ENCODE assay signal across 23 cellular contexts in genomic region chr6:37617073-37617472, GRCh38.
"Had no signal": no experiment of that assay in that cellular context is flagged by ENCODE, and none has a peak within 500 bp of the region (broad histone marks: within the 10 kb centered on the region; RNA-seq: fewer than 3 reads in every experiment).

No MANE protein-coding gene starts in this region.

- H3K9me3 Mint-ChIP-seq: activated naive CD4-positive, alpha-beta T cell treated with anti-CD3 and anti-CD28 coated beads, Interleukin-2, amount 50 U/mL, for 24 hours; activated T-helper 17 cell treated with anti-CD3 and anti-CD28 coated beads, Interleukin-2, amount 50 U/mL, for 72 hours; nephron; T-helper 1 cell treated with Interleukin-12 subunit alpha and Interleukin-12 subunit beta and Interleukin-4 antibody, amounts not matched to agents 30 μg/mL and 1 μg/mL, for 36 hours had no signal

- H3K27me3 ChIP-seq: dorsolateral prefrontal cortex, pancreas, testis had no signal

- ATAC-seq: activated T-helper 17 cell treated with anti-CD3 and anti-CD28 coated beads, Interleukin-2, amount 50 U/mL, for 72 hours; pancreas; stimulated activated naive CD8-positive, alpha-beta T cell treated with anti-CD3 and anti-CD28 coated beads, Interleukin-15, Interleukin-2, amounts not matched to agents 100 U/mL and 50 U/mL, for 24 hours had no signal

- H3K36me3 Mint-ChIP-seq: activated naive CD4-positive, alpha-beta T cell treated with anti-CD3 and anti-CD28 coated beads, Interleukin-2, amount 50 U/mL, for 24 hours had no signal

- H3K9me3 ChIP-seq: pancreas, spleen, testis, transverse colon had no signal

- H3K4me1 ChIP-seq: pancreas, testis, transverse colon had no signal

- H3K27ac ChIP-seq: coronary artery, dorsolateral prefrontal cortex, pancreas, spleen, testis, transverse colon, VCaP had no signal

- H3K4me3 Mint-ChIP-seq: activated naive CD4-positive, alpha-beta T cell treated with anti-CD3 and anti-CD28 coated beads, Interleukin-2, amount 50 U/mL, for 24 hours; activated T-helper 17 cell treated with anti-CD3 and anti-CD28 coated beads, Interleukin-2, amount 50 U/mL, for 72 hours; nephron; T-helper 1 cell treated with Interleukin-12 subunit alpha and Interleukin-12 subunit beta and Interleukin-4 antibody, amounts not matched to agents 30 μg/mL and 1 μg/mL, for 36 hours had no signal

- H3K27me3 Mint-ChIP-seq: activated naive CD4-positive, alpha-beta T cell treated with anti-CD3 and anti-CD28 coated beads, Interleukin-2, amount 50 U/mL, for 24 hours; activated T-helper 17 cell treated with anti-CD3 and anti-CD28 coated beads, Interleukin-2, amount 50 U/mL, for 72 hours had no signal

- DNase-seq: activated CD4-positive, alpha-beta T cell treated with anti-CD3 and anti-CD28 coated beads for 4 hours; activated CD4-positive, alpha-beta T cell treated with anti-CD3 and anti-CD28 coated beads, Interleukin-2, amount 50 U/mL, for 4 hours; activated CD8-positive, alpha-beta memory T cell treated with anti-CD3 and anti-CD28 coated beads, Interleukin-2, amount 50 U/mL, for 4 hours; activated T-cell treated with anti-CD3 and anti-CD28 coated beads, Interleukin-2, amount 50 U/mL, for 1 hour; anterior cingulate cortex; cerebellar nuclear complex; dorsolateral prefrontal cortex; effector memory CD4-positive, alpha-beta T cell; islet precursor cell; mammary epithelial cell; pancreas; right cardiac atrium; spleen; stimulated activated naive CD8-positive, alpha-beta T cell treated with anti-CD3 and anti-CD28 coated beads, Interleukin-15, Interleukin-2, amounts not matched to agents 100 U/mL and 50 U/mL, for 24 hours; T-helper 9 cell; testis; transverse colon had no signal

- H3K36me3 ChIP-seq: pancreas, spleen, transverse colon had no signal

- H3K4me3 ChIP-seq: coronary artery, dorsolateral prefrontal cortex, pancreas, spleen, testis, transverse colon had no signal

- H3K27ac Mint-ChIP-seq: activated naive CD4-positive, alpha-beta T cell treated with anti-CD3 and anti-CD28 coated beads, Interleukin-2, amount 50 U/mL, for 24 hours; activated T-helper 17 cell treated with anti-CD3 and anti-CD28 coated beads, Interleukin-2, amount 50 U/mL, for 72 hours; nephron; T-helper 1 cell treated with Interleukin-12 subunit alpha and Interleukin-12 subunit beta and Interleukin-4 antibody, amounts not matched to agents 30 μg/mL and 1 μg/mL, for 36 hours had no signal
